ENCODE assay signal across 25 cellular contexts in genomic region chr1:78420185-78420584, GRCh38.
A peak's percentile ranks its signal among the peaks of the same experiment; 100 is the strongest.
DNase-seq lines count a peak whose midpoint lies in the region; ATAC-seq, FAIRE-seq and TF ChIP-seq lines count a peak whose summit lies in the region.
"Had no signal": no experiment of that assay in that cellular context is flagged by ENCODE, and none has a peak within 500 bp of the region (broad histone marks: within the 10 kb centered on the region; RNA-seq: fewer than 3 reads in every experiment).

No MANE protein-coding gene starts in this region.

- H4K5ac ChIP-seq in IMR-90 (ENCODE audit: low read depth, low read length): no peak overlapping the region

- H3K9me3 Mint-ChIP-seq in astrocyte (ENCODE audit: unreplicated experiment) (no peaks in the 10 kb centered on the region), nephron progenitor cell (no peaks in the 10 kb centered on the region)
- H3K9me3 Mint-ChIP-seq: GM23338, HFFc6 had no signal

- H3K18ac ChIP-seq in IMR-90 (ENCODE audit: low read depth, low read length): no peak overlapping the region

- no peak overlapping the region for H3K4ac ChIP-seq in IMR-90 (ENCODE audit: low read depth, low read length)

- intact Hi-C loops in IMR-90 (cut with micrococcal nuclease): no loop called here

- H3K27ac Mint-ChIP-seq in astrocyte (ENCODE audit: unreplicated experiment): no peak overlapping the region
- no peak overlapping the region for H3K27ac Mint-ChIP-seq in nephron progenitor cell
- H3K27ac Mint-ChIP-seq: B cell; CD14-positive monocyte; CD8-positive, alpha-beta memory T cell; GM23338 had no signal

- H3K14ac ChIP-seq in IMR-90 (replicated peaks; ENCODE audit: low read depth, low read length): no peak overlapping the region

- TF ChIP-seq CTCF in IMR-90 (conservative IDR thresholded peaks at IDR 0.05; ENCODE audit: low read depth, low read length): no peak
- no peak for TF ChIP-seq CTCF in astrocyte (IDR thresholded peaks at IDR 0.05; ENCODE audit: insufficient read depth, low read depth, low read length)
- no peak for TF ChIP-seq CTCF in nephron progenitor cell (IDR thresholded peaks at IDR 0.05)

- no peaks in the 10 kb centered on the region; the same call in 1 of the 2 replicates for H3K4me1 ChIP-seq in IMR-90 (ENCODE audit: control insufficient read depth, insufficient read depth, low read length)
- H3K4me1 ChIP-seq in astrocyte (ENCODE audit: insufficient read depth, low read length): no peaks in the 10 kb centered on the region
- H3K4me1 ChIP-seq: HAP-1 had no signal

- no peaks in the 10 kb centered on the region for H3K36me3 Mint-ChIP-seq in astrocyte (ENCODE audit: low read depth, unreplicated experiment)
- H3K36me3 Mint-ChIP-seq in nephron progenitor cell (ENCODE audit: low read depth): no peaks in the 10 kb centered on the region
- H3K36me3 Mint-ChIP-seq: CD14-positive monocyte; CD8-positive, alpha-beta memory T cell had no signal

- TF ChIP-seq RAD21 in IMR-90 (IDR thresholded peaks at IDR 0.05; ENCODE audit: low read length): no peak

- CTCF ChIA-PET in IMR-90 (lab: Yijun Ruan, JAX): no interaction called here

- no peak overlapping the region for H4K8ac ChIP-seq in IMR-90 (ENCODE audit: low read depth in 2 of 2, low read length in 2 of 2)

- no peaks in the 10 kb centered on the region for H3K36me3 ChIP-seq in IMR-90 (ENCODE audit: control insufficient read depth, insufficient read depth, low read length)
- H3K36me3 ChIP-seq in astrocyte (ENCODE audit: insufficient read depth, low read length): no peaks in the 10 kb centered on the region
- H3K36me3 ChIP-seq: HAP-1 had no signal

- H2AK5ac ChIP-seq in IMR-90 (ENCODE audit: low read depth, low read length): no peak overlapping the region

- H3K9me1 ChIP-seq in IMR-90 (ENCODE audit: insufficient read depth, low read length): peaks cover 4% of the 10 kb centered on the region

- no peak overlapping the region for H3K27ac ChIP-seq in IMR-90 (ENCODE audit: insufficient read depth, low read length)
- no peak overlapping the region for H3K27ac ChIP-seq in astrocyte (ENCODE audit: low read depth, low read length)
- H3K27ac ChIP-seq: RWPE1 had no signal

- no peak; the same call in 1 of the 2 replicates for ATAC-seq in IMR-90 (ENCODE audit: low read depth)
- no peak for ATAC-seq in stimulated activated naive CD8-positive, alpha-beta T cell treated with anti-CD3 and anti-CD28 coated beads, Interleukin-15, Interleukin-2, amounts not matched to agents 100 U/mL and 50 U/mL, for 24 hours
- ATAC-seq: GM23338 had no signal

- no peak for FAIRE-seq in astrocyte (lab: Jason Lieb, UNC)
- FAIRE-seq: GM18507, HTR-8/SVneo had no signal

- dilution Hi-C loops in IMR-90 (cut with HindIII; ENCODE audit: low sequenced_read_pairs, unreplicated experiment): no loop called here

- in situ Hi-C loops in IMR-90 (cut with MboI; ENCODE audit: low sequenced_read_pairs): no loop called here

- H3K27me3 Mint-ChIP-seq in astrocyte (ENCODE audit: low read depth, unreplicated experiment) (no peaks in the 10 kb centered on the region), nephron progenitor cell (ENCODE audit: low read depth, poor library complexity) (peaks cover 2% of the 10 kb centered on the region)
- H3K27me3 Mint-ChIP-seq: B cell had no signal

- no peak overlapping the region for H2AK9ac ChIP-seq in IMR-90 (replicated peaks; ENCODE audit: low read depth, low read length, poor library complexity)

- H3K56ac ChIP-seq in IMR-90 (ENCODE audit: extremely low read depth, insufficient read depth, low read length): no peak overlapping the region

- H3K4me2 ChIP-seq in IMR-90 (ENCODE audit: low read depth, low read length): no peak overlapping the region
- no peak overlapping the region for H3K4me2 ChIP-seq in astrocyte (ENCODE audit: low read length)
- H3K4me2 ChIP-seq: GM23338 had no signal

- no TSS peak for BruUV-seq in IMR-90 (replicated peaks; lab: Mats Ljungman, UMichigan)

- no peak overlapping the region for H2BK5ac ChIP-seq in IMR-90 (ENCODE audit: low read depth, low read length, poor library complexity, severe bottlenecking)

- DNase-seq in IMR-90 (peak; percentile 27), astrocyte (ENCODE audit: low read depth) (peak; percentile 73), fibroblast of peridontal ligament (ENCODE audit: extremely low read depth) (peak; percentile 47), SW 1271 (lab: John Stamatoyannopoulos, UW) (no peak), nephron progenitor cell (no peak)
- DNase-seq in activated CD4-positive, CD25-positive, alpha-beta regulatory T cell (lab: John Stamatoyannopoulos, UW): no peak
- DNase-seq in stimulated activated naive CD8-positive, alpha-beta T cell treated with anti-CD3 and anti-CD28 coated beads, Interleukin-15, Interleukin-2, amounts not matched to agents 100 U/mL and 50 U/mL, for 24 hours: no peak
- DNase-seq: CD8-positive, alpha-beta memory T cell; DMS 273 treated with DMSO at 0.1 percent for 48 hours; DMS79; HFFc6; KBM-7; NCI-H1048; NCI-H1417; NCI-H1694; NCI-H2029 treated with DMSO at 0.1 percent for 48 hours; NCI-H526 treated with DMSO at 0.1 percent for 48 hours; SHP77 had no signal

- H3K79me2 ChIP-seq in astrocyte (ENCODE audit: insufficient read depth, low read length): no peaks in the 10 kb centered on the region

- WGBS in IMR-90 (ENCODE audit: extremely low coverage in 2 of 2, insufficient read length in 1 of 2), 2 experiments: no CpG with 5 or more reads among the region's 3 CpGs

- H2BK15ac ChIP-seq in IMR-90 (ENCODE audit: low read depth, low read length): no peak overlapping the region

- H3K4me3 Mint-ChIP-seq in astrocyte (ENCODE audit: unreplicated experiment) (no peak overlapping the region), nephron progenitor cell (no peak overlapping the region)
- H3K4me3 Mint-ChIP-seq: B cell; CD14-positive monocyte; CD8-positive, alpha-beta memory T cell; GM23338 had no signal

- H3K9me3 ChIP-seq in IMR-90 (ENCODE audit: control insufficient read depth, insufficient read depth, low read length) (no peaks in the 10 kb centered on the region), astrocyte (ENCODE audit: insufficient read depth, low read depth, low read length) (no peaks in the 10 kb centered on the region)
- H3K9me3 ChIP-seq: HAP-1 had no signal

- no peak overlapping the region for H3K23ac ChIP-seq in IMR-90 (ENCODE audit: low read depth, low read length)

- POLR2A ChIA-PET in IMR-90 (lab: Charles Lee; ENCODE audit: unreplicated experiment): no interaction called here

- peaks cover 6% of the 10 kb centered on the region for H3K27me3 ChIP-seq in IMR-90 (ENCODE audit: control insufficient read depth, insufficient read depth, low read length)
- peaks cover 2% of the 10 kb centered on the region for H3K27me3 ChIP-seq in astrocyte (ENCODE audit: insufficient read depth, low read length)

- H2BK120ac ChIP-seq in IMR-90 (ENCODE audit: low read depth, low read length): no peak overlapping the region

- TF ChIP-seq POLR2A in IMR-90 (IDR thresholded peaks at IDR 0.05; ENCODE audit: low read depth, low read length): no peak

- H3K4me1 Mint-ChIP-seq in astrocyte (ENCODE audit: low read depth, unreplicated experiment) (no peaks in the 10 kb centered on the region), nephron progenitor cell (no peaks in the 10 kb centered on the region)
- H3K4me1 Mint-ChIP-seq: B cell; CD8-positive, alpha-beta memory T cell had no signal

- H3K79me1 ChIP-seq in IMR-90 (ENCODE audit: low read depth in 1 of 2, low read length in 2 of 2): no peaks in the 10 kb centered on the region

- H4K91ac ChIP-seq in IMR-90 (ENCODE audit: insufficient read depth, low read depth, low read length): no peak overlapping the region

- H3K4me3 ChIP-seq in IMR-90 (ENCODE audit: insufficient read depth, low read depth, low read length) (no peak overlapping the region), astrocyte (ENCODE audit: insufficient read depth, low read depth, low read length) (no peak overlapping the region)
- H3K4me3 ChIP-seq: GM23338, HAP-1 had no signal

- no peaks in the 10 kb centered on the region for H4K20me1 ChIP-seq in IMR-90 (ENCODE audit: insufficient read depth, low read length)
- H4K20me1 ChIP-seq in astrocyte (ENCODE audit: insufficient read depth, low read length): no peaks in the 10 kb centered on the region

- H3K9ac ChIP-seq in IMR-90 (ENCODE audit: low read depth, low read length) (no peak overlapping the region), astrocyte (ENCODE audit: low read length) (no peak overlapping the region)

- H2BK20ac ChIP-seq in IMR-90 (ENCODE audit: low read depth, low read length): no peak overlapping the region

- H2AFZ ChIP-seq in IMR-90 (replicated peaks; ENCODE audit: low read length, poor library complexity): no peak overlapping the region
- no peak overlapping the region for H2AFZ ChIP-seq in astrocyte (ENCODE audit: low read depth, low read length)
- H2AFZ ChIP-seq: GM23338 had no signal

TF ChIP-seq in IMR-90, 13 proteins besides CTCF, POLR2A, EP300 and RAD21:
- TF ChIP-seq SMC3 (IDR thresholded peaks at IDR 0.05; ENCODE audit: low read depth, low read length): no peak
- TF ChIP-seq CHD1 (IDR thresholded peaks at IDR 0.05; ENCODE audit: low read depth, low read length): no peak
- TF ChIP-seq NFE2L2 (IDR thresholded peaks at IDR 0.05; ENCODE audit: low read depth, low read length): no peak
- no peak for TF ChIP-seq MAZ (IDR thresholded peaks at IDR 0.05; ENCODE audit: borderline replicate concordance, low read depth, low read length)
- no peak for TF ChIP-seq BHLHE40 (IDR thresholded peaks at IDR 0.05; ENCODE audit: low read depth, low read length)
- no peak for TF ChIP-seq MXI1 (IDR thresholded peaks at IDR 0.05; ENCODE audit: borderline replicate concordance, low read depth, low read length)
- TF ChIP-seq MAFK (IDR thresholded peaks at IDR 0.05; ENCODE audit: low read depth, low read length): no peak
- no peak for TF ChIP-seq RFX5 (IDR thresholded peaks at IDR 0.05; ENCODE audit: low read depth, low read length)
- no peak for TF ChIP-seq RCOR1 (IDR thresholded peaks at IDR 0.05; ENCODE audit: insufficient replicate concordance, low read length)

Comparison
In these comparisons a context has a peak if more than half of its experiments do, and no peak if none do; other contexts are left out.
1. DNase-seq: peak in IMR-90 (single experiment), astrocyte (single experiment) and fibroblast of peridontal ligament (single experiment); none in activated CD4-positive, CD25-positive, alpha-beta regulatory T cell (0 of 4), SW 1271 (0 of 2), nephron progenitor cell (single experiment) and stimulated activated naive CD8-positive, alpha-beta T cell treated with anti-CD3 and anti-CD28 coated beads, Interleukin-15, Interleukin-2, amounts not matched to agents 100 U/mL and 50 U/mL, for 24 hours (single experiment).